8 cellular contexts compared by ENCODE assay signal in genomic region chr10:125159486-125159931, GRCh38. TPM values are rescaled to one million over a fixed set of nuclear protein-coding genes. Genes with fewer than 3 reads are reported as not detected.
DNase-seq lines count a peak whose midpoint lies in the region; ATAC-seq and TF ChIP-seq lines count a peak whose summit lies in the region.

No MANE protein-coding gene starts in this region.

- intact Hi-C loops in aorta (cut with DNase I), result loop anchor here (5.0 to 10.0 kb wide), 3 partner anchors 77 to 255 kb away; no protein-coding TSS in a partner anchor

- no peak for TF ChIP-seq CTCF in AG09309 (IDR thresholded peaks at IDR 0.05; ENCODE audit: control insufficient read depth, insufficient read depth, low read depth, low read length, missing control alignments)

- no peak for DNase-seq in AG09309 (ENCODE audit: low read depth)
- peak; percentile 14 for DNase-seq in dedifferentiated amniotic fluid mesenchymal stem cell (ENCODE audit: extremely low spot score)
- DNase-seq in mesenteric fat pad (ENCODE audit: low spot score), result peak; percentile 90
- DNase-seq in aorta, result peak in 1 of 2 donors; percentile 82
- DNase-seq in amniotic stem cell (lab: John Stamatoyannopoulos, UW), result no peak
- no peak for DNase-seq in RPMI8226

- no peak for ATAC-seq in aorta (ENCODE audit: low FRiP score)
- ATAC-seq in GM21576 (IDR thresholded peaks at IDR 0.05; ENCODE audit: unreplicated experiment), result no peak

- H3K9ac ChIP-seq in HUES48 (ENCODE audit: low read depth, low read length), result peak overlapping the region; percentile 54; the same call in 1 of the 2 replicates

- peaks cover 32% of the 10 kb centered on the region for H3K4me1 ChIP-seq in HUES48 (ENCODE audit: control insufficient read depth, insufficient read depth, low read length)
- peaks cover 0 to 14% of the 10 kb centered on the region in 2 donors for H3K4me1 ChIP-seq in aorta (ENCODE audit: control insufficient read depth in 1 of 2, insufficient read depth in 2 of 2, low read length in 2 of 2)

- H3K27me3 ChIP-seq in HUES48 (ENCODE audit: control insufficient read depth, insufficient read depth, low read length), result no peaks in the 10 kb centered on the region
- H3K27me3 ChIP-seq in aorta (ENCODE audit: control insufficient read depth in 1 of 2, insufficient read depth in 2 of 2, low read length in 1 of 2), result no peaks in the 10 kb centered on the region

- WGBS in aorta, 2 donors, result 1% methylated on average over 46 to 66 of the region's 66 CpGs

- peak overlapping the region; percentile 65 for H3K4me3 ChIP-seq in AG09309 (ENCODE audit: control insufficient read depth, low read depth, low read length)
- peak overlapping the region; percentile 81 for H3K4me3 ChIP-seq in HUES48 (ENCODE audit: low read depth, low read length)
- peak overlapping the region; percentile 83 to 99 for H3K4me3 ChIP-seq in aorta (ENCODE audit: low read length in 2 of 2)

- H3K27ac ChIP-seq in HUES48 (ENCODE audit: low read depth, low read length) (peak overlapping the region; percentile 94), aorta (ENCODE audit: low read depth in 1 of 2, low read length in 2 of 2) (peak overlapping the region; percentile 98 to 99)

- H3K9me3 ChIP-seq in HUES48 (ENCODE audit: control insufficient read depth, insufficient read depth, low read length) (no peaks in the 10 kb centered on the region), aorta (ENCODE audit: control insufficient read depth, low read length) (no peaks in the 10 kb centered on the region)

- H3K36me3 ChIP-seq in HUES48 (ENCODE audit: control insufficient read depth, insufficient read depth, low read length), result no peaks in the 10 kb centered on the region
- H3K36me3 ChIP-seq in aorta (ENCODE audit: control insufficient read depth in 1 of 2, insufficient read depth in 2 of 2, low read length in 1 of 2), result no peaks in the 10 kb centered on the region

RNA-seq across cellular contexts. Expression of gene CTBP2, which starts 0.9 kb away (rescaled TPM):
- total RNA-seq in mesenteric fat pad, result 56.5 TPM
- 10 to 100 TPM; 85.5 to 85.7 TPM for total RNA-seq in aorta
- 10 to 100 TPM; 32.4 to 51.9 TPM for polyA plus RNA-seq in aorta

Comparison
In these comparisons a context has a peak if more than half of its experiments do, and no peak if none do; other contexts are left out.
1. DNase-seq: peak in dedifferentiated amniotic fluid mesenchymal stem cell (single experiment) and mesenteric fat pad (single experiment); none in AG09309 (single experiment), amniotic stem cell (single experiment) and RPMI8226 (single experiment).
2. Peak in every context shown above with its lines, with median percentiles within 50 percentile points of each other: H3K4me3 ChIP-seq.